In genomic region chr6:109790131-109790530, GRCh38 we compare ENCODE assay signal across 17 cellular contexts.
DNase-seq lines count a peak whose midpoint lies in the region; ATAC-seq and TF ChIP-seq lines count a peak whose summit lies in the region.
"Had no signal": no experiment of that assay in that cellular context is flagged by ENCODE, and none has a peak within 500 bp of the region (broad histone marks: within the 10 kb centered on the region; RNA-seq: fewer than 3 reads in every experiment).

No MANE protein-coding gene starts in this region.

- no peak overlapping the region for H4K8ac ChIP-seq in H9 (replicated peaks; ENCODE audit: insufficient read length, low read depth, low read length)

- ATAC-seq in WTC11, result 0 out of 2 replicates have a peak, but pooled peaks have one; percentile 30
- no peak for ATAC-seq in GM19023 (IDR thresholded peaks at IDR 0.05; ENCODE audit: unreplicated experiment)
- no peak for ATAC-seq in HG03521 (IDR thresholded peaks at IDR 0.05; ENCODE audit: unreplicated experiment)
- ATAC-seq: gastroesophageal sphincter had no signal

- H2BK5ac ChIP-seq in H9 (ENCODE audit: insufficient read length, low read length), result no peak overlapping the region

- H3K79me1 ChIP-seq in H9 (ENCODE audit: insufficient read depth, low read depth, low read length, poor library complexity, severe bottlenecking), result no peaks in the 10 kb centered on the region

- H3K4me3 ChIP-seq in foreskin fibroblast (ENCODE audit: low read depth in 1 of 2, low read length in 2 of 2) (no peak overlapping the region), smooth muscle cell (no peak overlapping the region)
- H3K4me3 ChIP-seq: gastroesophageal sphincter, sigmoid colon had no signal

- H3K56ac ChIP-seq in H9 (ENCODE audit: insufficient read length, low read depth, low read length), result no peak overlapping the region

- no CpG with 5 or more reads among the region's 1 CpG for WGBS in H9 (ENCODE audit: extremely low coverage, insufficient read length, low lambda C conversion rate)
- 3% methylated on average over 1 of the region's 1 CpG for WGBS in smooth muscle cell (ENCODE audit: low lambda C conversion rate)

- H3K36me3 ChIP-seq in smooth muscle cell (ENCODE audit: low read depth), result no peaks in the 10 kb centered on the region

- H2BK15ac ChIP-seq in H9 (ENCODE audit: low read depth, low read length), result no peak overlapping the region

- H3K27ac Mint-ChIP-seq in H9 (peak overlapping the region in 2 of 3 experiments; percentile 22 to 58; a peak in 3 of 7 replicates), WTC11 (peak overlapping the region; percentile 44; the same call in 1 of the 2 replicates)
- H3K27ac Mint-ChIP-seq: activated naive CD8-positive, alpha-beta T cell treated with anti-CD3 and anti-CD28 coated beads for 36 hours; dendritic cell treated with granulocyte-macrophage colony-stimulating factor and Interleukin-4, amounts not matched to agents 40 ng/mL and 50 ng/mL, for 4 days had no signal

- no peak overlapping the region for H3K27ac ChIP-seq in H9 (ENCODE audit: insufficient read length, low read depth, low read length)
- peak overlapping the region; percentile 43 for H3K27ac ChIP-seq in smooth muscle cell (ENCODE audit: low read depth)
- H3K27ac ChIP-seq: gastroesophageal sphincter, sigmoid colon had no signal

- no peak overlapping the region for H3K4me3 Mint-ChIP-seq in H9
- no peak overlapping the region for H3K4me3 Mint-ChIP-seq in WTC11
- H3K4me3 Mint-ChIP-seq: activated naive CD8-positive, alpha-beta T cell treated with anti-CD3 and anti-CD28 coated beads for 36 hours; dendritic cell treated with granulocyte-macrophage colony-stimulating factor and Interleukin-4, amounts not matched to agents 40 ng/mL and 50 ng/mL, for 4 days; IgD-negative memory B cell; naive B cell had no signal

- H3K4me1 Mint-ChIP-seq in H9, result peaks cover 14 to 21% of the 10 kb centered on the region in 2 experiments
- peaks cover 31% of the 10 kb centered on the region for H3K4me1 Mint-ChIP-seq in WTC11

- H3K27me3 ChIP-seq in H9 (ENCODE audit: insufficient read depth, low read length) (no peaks in the 10 kb centered on the region), smooth muscle cell (ENCODE audit: low read depth) (no peaks in the 10 kb centered on the region)
- H3K27me3 ChIP-seq: gastroesophageal sphincter, sigmoid colon had no signal

- H4K20me1 ChIP-seq in H9 (ENCODE audit: control insufficient read depth, insufficient read depth, insufficient read length), result no peaks in the 10 kb centered on the region
- H4K20me1 ChIP-seq in smooth muscle cell (ENCODE audit: low read depth), result no peaks in the 10 kb centered on the region

- H3K36me3 Mint-ChIP-seq in H9 (ENCODE audit: insufficient read depth in 1 of 3, low read depth in 3 of 3), result peaks cover 5 to 10% (median 9%) of the 10 kb centered on the region in 3 experiments
- H3K36me3 Mint-ChIP-seq in WTC11, result peaks cover 12% of the 10 kb centered on the region

- H3K18ac ChIP-seq in H9 (ENCODE audit: insufficient read length, low read depth, low read length), result no peak overlapping the region

- no peak overlapping the region for H2BK20ac ChIP-seq in H9 (ENCODE audit: low read depth, low read length, poor library complexity, severe bottlenecking)

- H2BK120ac ChIP-seq in H9 (ENCODE audit: low read depth, low read length, poor library complexity, severe bottlenecking), result no peak overlapping the region

- no peaks in the 10 kb centered on the region for H3K23me2 ChIP-seq in H9 (ENCODE audit: insufficient read length, low read depth, low read length, poor library complexity, severe bottlenecking)

- H3K9me3 Mint-ChIP-seq in H9 (no peaks in the 10 kb centered on the region), WTC11 (no peaks in the 10 kb centered on the region)
- H3K9me3 Mint-ChIP-seq: dendritic cell treated with granulocyte-macrophage colony-stimulating factor and Interleukin-4, amounts not matched to agents 40 ng/mL and 50 ng/mL, for 4 days; IgD-negative memory B cell; naive B cell had no signal

- H3K27me3 Mint-ChIP-seq in H9 (ENCODE audit: low read depth), result no peaks in the 10 kb centered on the region
- H3K27me3 Mint-ChIP-seq in WTC11 (ENCODE audit: low read depth), result no peaks in the 10 kb centered on the region
- H3K27me3 Mint-ChIP-seq: activated naive CD8-positive, alpha-beta T cell treated with anti-CD3 and anti-CD28 coated beads for 36 hours; dendritic cell treated with granulocyte-macrophage colony-stimulating factor and Interleukin-4, amounts not matched to agents 40 ng/mL and 50 ng/mL, for 4 days; IgD-negative memory B cell; naive B cell had no signal

- TF ChIP-seq CTCF in H9 (conservative IDR thresholded peaks at IDR 0.05) (no peak), WTC11 (IDR thresholded peaks at IDR 0.05) (no peak), foreskin fibroblast (IDR thresholded peaks at IDR 0.05; ENCODE audit: low read depth, low read length) (no peak), smooth muscle cell (IDR thresholded peaks at IDR 0.05; ENCODE audit: borderline replicate concordance, insufficient read depth, poor library complexity, severe bottlenecking) (no peak)

- H2AK5ac ChIP-seq in H9 (ENCODE audit: insufficient read length, low read length), result no peak overlapping the region

- H3K23ac ChIP-seq in H9 (ENCODE audit: insufficient read length, low read depth, low read length), result no peak overlapping the region

- CTCF ChIA-PET in WTC11 (lab: Charles Lee), result interaction anchor here (3.0 kb wide), 1 partner anchor 249 kb away, joined by 28 read pairs; no protein-coding TSS in a partner anchor

- H3T11ph ChIP-seq in H9 (ENCODE audit: low read length), result no peak overlapping the region

- no peaks in the 10 kb centered on the region for H3K9me3 ChIP-seq in H9 (ENCODE audit: control insufficient read depth, low read depth, low read length)
- no peaks in the 10 kb centered on the region for H3K9me3 ChIP-seq in smooth muscle cell (replicated peaks; ENCODE audit: low read depth)
- H3K9me3 ChIP-seq: gastroesophageal sphincter, sigmoid colon had no signal

- H2BK12ac ChIP-seq in H9 (ENCODE audit: insufficient read length, low read depth, low read length), result peak overlapping the region; percentile 79

- no peak overlapping the region for H3K9ac ChIP-seq in H9 (ENCODE audit: extremely low read depth, insufficient read length, low read length)
- no peak overlapping the region for H3K9ac ChIP-seq in smooth muscle cell (ENCODE audit: low read depth)

- H3K4me2 ChIP-seq in H9 (ENCODE audit: insufficient read depth, insufficient read length, low read length) (no peak overlapping the region), smooth muscle cell (peak overlapping the region; percentile 56)

- H4K5ac ChIP-seq in H9 (ENCODE audit: insufficient read length, low read depth, low read length), result no peak overlapping the region

- DNase-seq in H9 (no peak), WTC11 (ENCODE audit: low spot score) (no peak), foreskin fibroblast (peak; percentile 57 to 78), smooth muscle cell (lab: John Stamatoyannopoulos, UW; ENCODE audit: unreplicated experiment) (no peak), iPS-NIHi11 (ENCODE audit: low spot score) (no peak)
- DNase-seq: activated naive CD8-positive, alpha-beta T cell treated with anti-CD3 and anti-CD28 coated beads for 36 hours; COR-L47; naive B cell; NCI-H1417 treated with DMSO at 0.1 percent for 48 hours; NCI-H345; sigmoid colon; stimulated activated naive CD4-positive, alpha-beta T cell treated with Interleukin-2 at 50 U/mL for 16 hours had no signal

- H3K4me1 ChIP-seq in H9 (ENCODE audit: insufficient read depth, low read length) (peaks cover 3% of the 10 kb centered on the region; the same call in 1 of the 2 replicates), smooth muscle cell (ENCODE audit: low read depth) (peaks cover 9% of the 10 kb centered on the region)

- H4K91ac ChIP-seq in H9 (ENCODE audit: insufficient read length, low read depth, low read length), result no peak overlapping the region

- no peaks in the 10 kb centered on the region for H3F3A ChIP-seq in smooth muscle cell (ENCODE audit: low read depth)

- H3K14ac ChIP-seq in H9 (ENCODE audit: insufficient read depth, low read length), result no peak overlapping the region

- H3K79me2 ChIP-seq in H9 (ENCODE audit: insufficient read depth, low read length) (no peaks in the 10 kb centered on the region), smooth muscle cell (ENCODE audit: low read depth) (no peaks in the 10 kb centered on the region)

- no peak overlapping the region for H3K4ac ChIP-seq in H9 (ENCODE audit: low read depth, low read length)

- H2AFZ ChIP-seq in H9 (ENCODE audit: low read length) (no peak overlapping the region), smooth muscle cell (ENCODE audit: low read depth) (no peak overlapping the region)

- POLR2A ChIA-PET in WTC11 (lab: Charles Lee), result no interaction called here

TF ChIP-seq in WTC11, 78 proteins besides CTCF, POLR2A, EP300 and RAD21 (continues in another document):
- no peak for TF ChIP-seq CBFB (CRISPR knock-in tag; IDR thresholded peaks at IDR 0.05; ENCODE audit: low read depth)
- no peak for TF ChIP-seq ZMAT4 (CRISPR knock-in tag; IDR thresholded peaks at IDR 0.05)
- no peak for TF ChIP-seq TCF7 (CRISPR knock-in tag; IDR thresholded peaks at IDR 0.05; ENCODE audit: low read depth)
- TF ChIP-seq NR1H2 (CRISPR knock-in tag; IDR thresholded peaks at IDR 0.05), result no peak
- TF ChIP-seq NR3C1 (CRISPR knock-in tag; conservative IDR thresholded peaks at IDR 0.05; ENCODE audit: low read depth), result no peak
- TF ChIP-seq MAX (CRISPR knock-in tag; IDR thresholded peaks at IDR 0.05), result no peak
- TF ChIP-seq OVOL2 (CRISPR knock-in tag; IDR thresholded peaks at IDR 0.05; ENCODE audit: borderline replicate concordance), result no peak
- TF ChIP-seq ERG (CRISPR knock-in tag; IDR thresholded peaks at IDR 0.05), result no peak

Comparison
In these comparisons a context has a peak if more than half of its experiments do, and no peak if none do; other contexts are left out.
1. DNase-seq: peak in foreskin fibroblast (2 of 2); none in H9 (single experiment), WTC11 (single experiment), smooth muscle cell (single experiment) and iPS-NIHi11 (single experiment).